Comparison of ENCODE assay signal across 8 cellular contexts in the genomic region with DNA sequence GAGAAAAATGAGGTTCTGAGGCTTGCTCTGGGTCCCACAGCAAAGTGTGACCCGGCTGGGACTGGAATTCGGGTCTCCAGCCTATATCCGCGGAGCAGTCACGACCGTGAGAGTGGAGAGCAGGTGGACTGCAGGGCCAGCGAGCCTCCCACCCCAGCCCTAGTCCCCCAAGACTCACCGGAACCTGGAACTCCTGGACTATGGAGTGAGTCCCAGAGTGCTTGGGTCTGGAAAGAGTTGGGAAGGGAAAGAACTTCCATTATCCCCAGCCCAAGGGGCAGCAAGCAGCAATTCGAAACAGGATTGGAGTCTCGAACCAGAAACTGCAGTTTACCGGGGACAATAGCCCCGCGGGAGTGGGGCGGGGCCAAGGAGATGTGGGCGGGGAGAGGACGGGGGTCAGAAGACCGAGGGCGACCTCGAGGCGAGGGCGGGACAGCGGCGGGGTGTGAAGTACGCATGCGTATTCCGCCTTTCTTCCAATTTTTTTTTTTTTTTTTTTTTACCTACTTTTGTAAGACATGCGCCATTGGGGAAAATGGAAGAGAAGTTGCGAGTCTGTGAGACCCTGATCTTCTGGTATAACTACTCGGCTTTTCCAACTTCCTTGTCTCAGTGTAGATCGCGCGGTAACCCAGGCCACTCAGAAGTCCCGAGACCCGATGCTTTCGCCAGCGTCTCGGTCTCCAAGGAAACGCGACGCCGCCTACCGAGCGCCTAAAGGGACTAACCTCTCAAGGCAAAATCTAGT. TPM values are rescaled to one million over a fixed set of nuclear protein-coding genes. Genes with fewer than 3 reads are reported as not detected.
DNase-seq lines count a peak whose midpoint lies in the region; ATAC-seq and TF ChIP-seq lines count a peak whose summit lies in the region.

Gene C20orf96, minus strand, starts transcription at position 670 of the 751 bp plus-strand sequence. Its CDS starts 140 bp downstream, at position 530.

- intact Hi-C loops in stomach (cut with DNase I; ENCODE audit: low total_unique reads), result no loop called here

- TF ChIP-seq POLR2A in stomach (IDR thresholded peaks at IDR 0.05), result no peak

- H3K4me1 Mint-ChIP-seq in GM23338, result peaks cover 4% of the 10 kb centered on the region; the same call in 1 of the 3 replicates

- TF ChIP-seq EP300 in neural cell (conservative IDR thresholded peaks at IDR 0.05; ENCODE audit: poor library complexity, severe bottlenecking) (no peak), stomach (IDR thresholded peaks at IDR 0.05) (no peak)

- no peaks in the 10 kb centered on the region; the same call in 1 of the 2 replicates for H4K20me1 ChIP-seq in GM23338 (replicated peaks; ENCODE audit: insufficient read depth)
- H4K20me1 ChIP-seq in neural cell (ENCODE audit: insufficient read depth), result no peaks in the 10 kb centered on the region

- H3K27me3 Mint-ChIP-seq in GM23338 (ENCODE audit: insufficient read depth, low read depth, poor library complexity), result peaks cover 6% of the 10 kb centered on the region

- ATAC-seq in GM23338 (peak; percentile 93), RWPE2 (ENCODE audit: low read depth) (peak; percentile 90)

- no peak within 1 kb of the TSS; the same call in 2 of the 3 replicates for H3K4me3 Mint-ChIP-seq in GM23338

- DNase-seq in EL (peak; percentile 93), GM23338 (ENCODE audit: low spot score) (peak; percentile 96), LoVo (ENCODE audit: low spot score) (peak; percentile 90), RWPE2 (ENCODE audit: low spot score) (peak; percentile 90), fibroblast of the conjunctiva (ENCODE audit: low read depth) (peak; percentile 94), stomach (peak; percentile 92)
- DNase-seq in activated T-helper 9 cell treated with anti-CD3 and anti-CD28 coated beads, Interleukin-2, amount 50 U/mL, for 16 hours (ENCODE audit: low read depth), result peak; percentile 73

- peak within 1 kb of the TSS; percentile 89; the same call in 1 of the 2 replicates for H3K27ac ChIP-seq in GM23338 (ENCODE audit: low read depth)
- peak within 1 kb of the TSS; percentile 40 for H3K27ac ChIP-seq in RWPE2 (ENCODE audit: poor library complexity, severe bottlenecking)
- peak within 1 kb of the TSS; percentile 52 for H3K27ac ChIP-seq in neural cell (ENCODE audit: low read length)
- peak within 1 kb of the TSS; percentile 83 to 88 (median 85) for H3K27ac ChIP-seq in stomach

- no peaks in the 10 kb centered on the region for H3K9me3 Mint-ChIP-seq in GM23338

- H3K9me3 ChIP-seq in RWPE2 (ENCODE audit: severe bottlenecking) (no peaks in the 10 kb centered on the region), neural cell (ENCODE audit: low read length) (no peaks in the 10 kb centered on the region), stomach (no peaks in the 10 kb centered on the region)

- peaks cover 14% of the 10 kb centered on the region for H3K79me2 ChIP-seq in GM23338 (replicated peaks; ENCODE audit: insufficient read depth)
- H3K79me2 ChIP-seq in neural cell (replicated peaks; ENCODE audit: insufficient read depth, low read length), result peaks cover 17% of the 10 kb centered on the region

- H2AFZ ChIP-seq in GM23338 (peak within 1 kb of the TSS; percentile 100), neural cell (ENCODE audit: low read depth, low read length) (peak within 1 kb of the TSS; percentile 86)

- peak within 1 kb of the TSS; percentile 68 for H3K9ac ChIP-seq in neural cell (ENCODE audit: low read length)

- H3K36me3 ChIP-seq in GM23338 (ENCODE audit: insufficient read depth) (no peaks in the 10 kb centered on the region), RWPE2 (ENCODE audit: low read depth) (no peaks in the 10 kb centered on the region), neural cell (ENCODE audit: insufficient read depth, low read length) (no peaks in the 10 kb centered on the region), stomach (no peaks in the 10 kb centered on the region)

- TF ChIP-seq CTCF in GM23338 (conservative IDR thresholded peaks at IDR 0.05; ENCODE audit: low read depth in 2 of 2) (0 out of 4 replicates have a peak, but pooled peaks of 1 of the 2 experiments have one; percentile 33), RWPE2 (IDR thresholded peaks at IDR 0.05; ENCODE audit: poor library complexity, severe bottlenecking) (no peak), neural cell (IDR thresholded peaks at IDR 0.05; ENCODE audit: poor library complexity, severe bottlenecking) (peak; percentile 65), stomach (IDR thresholded peaks at IDR 0.05) (peak in 3 of 7 experiments; percentile 21 to 49 (median 35))

- H3K4me2 ChIP-seq in GM23338, result peak within 1 kb of the TSS; percentile 83
- peak within 1 kb of the TSS; percentile 64 for H3K4me2 ChIP-seq in neural cell (ENCODE audit: low read length)

- H3K9me2 ChIP-seq in GM23338 (ENCODE audit: insufficient read depth), result no peaks in the 10 kb centered on the region
- no peaks in the 10 kb centered on the region for H3K9me2 ChIP-seq in neural cell (ENCODE audit: insufficient read depth, low read length)

- H3K27me3 ChIP-seq in GM23338 (ENCODE audit: insufficient read depth) (peaks cover 21% of the 10 kb centered on the region), RWPE2 (ENCODE audit: insufficient read depth, poor library complexity, severe bottlenecking) (no peaks in the 10 kb centered on the region), neural cell (ENCODE audit: insufficient read depth, low read depth, low read length) (no peaks in the 10 kb centered on the region), stomach (no peaks in the 10 kb centered on the region)

- WGBS in stomach, 5 donors, result 0 to 1% (median 1%) methylated on average over 41 to 43 of the region's 43 CpGs

- H3K36me3 Mint-ChIP-seq in GM23338 (ENCODE audit: low read depth), result peaks cover 10% of the 10 kb centered on the region

- peak within 1 kb of the TSS; percentile 77 for H3K27ac Mint-ChIP-seq in GM23338

- peak; percentile 26 for TF ChIP-seq RAD21 in neural cell (conservative IDR thresholded peaks at IDR 0.05)

- H3K4me3 ChIP-seq in GM23338 (peak within 1 kb of the TSS; percentile 94), RWPE2 (ENCODE audit: severe bottlenecking) (peak within 1 kb of the TSS; percentile 69), neural cell (ENCODE audit: low read length) (peak within 1 kb of the TSS; percentile 84), stomach (peak within 1 kb of the TSS; percentile 61 to 73 (median 64))

- H3F3A ChIP-seq in GM23338 (replicated peaks; ENCODE audit: low read depth) (0 out of 2 replicates have a peak, but pooled peaks cover 7% of the 10 kb centered on the region), neural cell (ENCODE audit: insufficient read depth, low read length, poor library complexity, severe bottlenecking) (no peaks in the 10 kb centered on the region)

- H3K4me1 ChIP-seq in GM23338 (ENCODE audit: insufficient read depth) (peaks cover 21% of the 10 kb centered on the region), RWPE2 (ENCODE audit: insufficient read depth, poor library complexity, severe bottlenecking) (peaks cover 4% of the 10 kb centered on the region), stomach (peaks cover 15 to 23% (median 19%) of the 10 kb centered on the region in 4 donors)

TF ChIP-seq in GM23338, 12 proteins besides CTCF, POLR2A, EP300 and RAD21:
- TF ChIP-seq JUNB (IDR thresholded peaks at IDR 0.05; ENCODE audit: unreplicated experiment), result no peak
- TF ChIP-seq ZNF331 (CRISPR knock-in tag; IDR thresholded peaks at IDR 0.05; ENCODE audit: low read depth), result no peak
- TF ChIP-seq POLR2AphosphoS5 (IDR thresholded peaks at IDR 0.05; ENCODE audit: low read depth), result peak; percentile 70
TF ChIP-seq in GM23338: peak in this region for 1.

TF ChIP-seq in neural cell, 6 proteins besides CTCF, POLR2A, EP300 and RAD21:
- peak; percentile 80 for TF ChIP-seq MXI1 (conservative IDR thresholded peaks at IDR 0.05; ENCODE audit: poor library complexity, severe bottlenecking)
- TF ChIP-seq SMC3 (conservative IDR thresholded peaks at IDR 0.05; ENCODE audit: poor library complexity), result no peak

RNA-seq across cellular contexts. Expression of gene C20orf96, which starts in this region (rescaled TPM):
- 14.6 and 17.8 TPM in 2 replicates for total RNA-seq in GM23338 (2014; rRNA removed; shearing (Covaris generic))
- 29.0 and 36.3 TPM in 2 replicates for polyA plus RNA-seq in GM23338 (2016; fragmentation: Nextera tagmentation; extraction: Ambion mirVana)
- 7.8 and 10.9 TPM in 2 replicates for polyA plus RNA-seq in neural cell
- polyA minus RNA-seq in neural cell, result 8.0 and 8.7 TPM in 2 replicates
- 10 to 100 TPM in 1 of 5 donors, 1 to 10 TPM in 4; 3.1 to 23.9 (median 5.4) TPM for total RNA-seq in stomach
- polyA plus RNA-seq in stomach, result 1 to 10 TPM; 3.9 to 5.2 (median 5.0) TPM

Comparison
In these comparisons a context has a peak if more than half of its experiments do, and no peak if none do; other contexts are left out.
1. Peak in every context shown above with its lines: DNase-seq, ATAC-seq, H3K4me3 ChIP-seq and H3K27ac ChIP-seq.